ENCODE assay signal across 19 cellular contexts in genomic region chr10:3129581-3130340, GRCh38.
"Had no signal": no experiment of that assay in that cellular context is flagged by ENCODE, and none has a peak within 500 bp of the region (broad histone marks: within the 10 kb centered on the region; RNA-seq: fewer than 3 reads in every experiment).

No MANE protein-coding gene starts in this region.

- H3K9me3 ChIP-seq: ascending aorta, breast epithelium, esophagus squamous epithelium had no signal

- H3K4me1 ChIP-seq: parathyroid adenoma had no signal

- ATAC-seq: activated CD4-positive, alpha-beta T cell treated with anti-CD3 and anti-CD28 coated beads for 36 hours; left ventricle myocardium superior; mucosa of descending colon; sciatic nerve; WTC11 had no signal

- H3K27me3 ChIP-seq: ascending aorta, breast epithelium, esophagus squamous epithelium had no signal

- H3K9ac ChIP-seq: parathyroid adenoma had no signal

- FAIRE-seq: TTC549 had no signal

- H3K27ac ChIP-seq: ascending aorta, breast epithelium, parathyroid adenoma had no signal

- H3K79me2 ChIP-seq: parathyroid adenoma had no signal

- H3K4me3 ChIP-seq: ascending aorta, breast epithelium, esophagus squamous epithelium, mucosa of descending colon had no signal

- H2AFZ ChIP-seq: parathyroid adenoma had no signal

- H3K36me3 ChIP-seq: breast epithelium had no signal

- DNase-seq: activated CD4-positive, alpha-beta memory T cell treated with anti-CD3 and anti-CD28 coated beads for 36 hours; activated CD4-positive, alpha-beta T cell treated with anti-CD3 and anti-CD28 coated beads for 36 hours; activated effector memory CD4-positive, alpha-beta T cell treated with Interleukin-2 at 50 U/mL for 16 hours; activated naive CD4-positive, alpha-beta T cell treated with anti-CD3 and anti-CD28 coated beads, Interleukin-2, amount 10 ng/mL, durations not matched to agents 7 days and 5 days; activated T-cell treated with anti-CD3 and anti-CD28 coated beads, Interleukin-2, amount 50 U/mL, for 1 hour; effector CD4-positive, alpha-beta T cell; esophagus squamous epithelium; immature natural killer cell; left ventricle myocardium superior; naive B cell; stimulated activated CD4-positive, alpha-beta T cell treated with anti-CD3 and anti-CD28 coated beads, Interleukin-4, amount 100 ng/mL, for 24 hours; stimulated activated naive CD4-positive, alpha-beta T cell had no signal
